1 cellular context compared by ENCODE assay signal in genomic region chr11:66864172-66864901, GRCh38.
TF ChIP-seq lines count a peak whose summit lies in the region.

No MANE protein-coding gene starts in this region.

TF ChIP-seq in GM23338, 12 proteins besides CTCF, POLR2A, EP300 and RAD21:
- TF ChIP-seq ZNF462 (CRISPR knock-in tag; IDR thresholded peaks at IDR 0.05) (no peak), ZNF114 (CRISPR knock-in tag; IDR thresholded peaks at IDR 0.05) (no peak), CREB1 (CRISPR knock-in tag; IDR thresholded peaks at IDR 0.05; ENCODE audit: low read depth) (no peak), POLR2AphosphoS5 (IDR thresholded peaks at IDR 0.05; ENCODE audit: low read depth) (no peak), STAT1 (IDR thresholded peaks at IDR 0.05; ENCODE audit: unreplicated experiment) (no peak), ETS1 (IDR thresholded peaks at IDR 0.05) (no peak), EZH2 (IDR thresholded peaks at IDR 0.05; ENCODE audit: low read depth, unreplicated experiment) (no peak), EZH2phosphoT487 (IDR thresholded peaks at IDR 0.05; ENCODE audit: unreplicated experiment) (no peak)
TF ChIP-seq in GM23338: peak in this region for 0.
